In genomic region chr9:97501972-97502221, GRCh38 we compare ENCODE assay signal across 8 cellular contexts. TPM values are rescaled to one million over a fixed set of nuclear protein-coding genes. Genes with fewer than 3 reads are reported as not detected.
DNase-seq lines count a peak whose midpoint lies in the region; ATAC-seq and TF ChIP-seq lines count a peak whose summit lies in the region.

No MANE protein-coding gene starts in this region.

- H3K36me3 ChIP-seq in RWPE2 (ENCODE audit: low read depth), result no peaks in the 10 kb centered on the region
- no peaks in the 10 kb centered on the region for H3K36me3 ChIP-seq in hepatocyte (replicated peaks; ENCODE audit: insufficient read depth, low read depth)

- no peaks in the 10 kb centered on the region for H4K20me1 ChIP-seq in hepatocyte (ENCODE audit: insufficient read depth, poor library complexity, severe bottlenecking)

- no peaks in the 10 kb centered on the region for H3K4me1 ChIP-seq in RWPE2 (ENCODE audit: insufficient read depth, poor library complexity, severe bottlenecking)
- peaks cover 12% of the 10 kb centered on the region for H3K4me1 ChIP-seq in hepatocyte (ENCODE audit: insufficient read depth)

- H3K4me3 ChIP-seq in RWPE2 (ENCODE audit: severe bottlenecking) (peak overlapping the region; percentile 34), hepatocyte (peak overlapping the region; percentile 42)

- no peak overlapping the region for H3K27ac Mint-ChIP-seq in stimulated activated effector memory CD8-positive, alpha-beta T cell treated with anti-CD3 and anti-CD28 coated beads, Interleukin-12 subunit alpha, Interleukin-12 subunit beta, amount 100 ng/mL, for 72 hours

- DNase-seq in D341Med (ENCODE audit: low spot score), result peak; percentile 63
- no peak for DNase-seq in RWPE2 (ENCODE audit: low spot score)
- DNase-seq in hepatocyte (ENCODE audit: low spot score), result no peak
- no peak for DNase-seq in stimulated activated effector memory CD8-positive, alpha-beta T cell treated with anti-CD3 and anti-CD28 coated beads, Interleukin-12 subunit alpha, Interleukin-12 subunit beta, amount 100 ng/mL, for 72 hours (ENCODE audit: low spot score in 2 of 2)
- no peak for DNase-seq in NAMALWA (ENCODE audit: low spot score)

- H3K36me3 Mint-ChIP-seq in stimulated activated effector memory CD8-positive, alpha-beta T cell treated with anti-CD3 and anti-CD28 coated beads, Interleukin-12 subunit alpha, Interleukin-12 subunit beta, amount 100 ng/mL, for 72 hours, result no peaks in the 10 kb centered on the region

- H3K79me2 ChIP-seq in hepatocyte, result no peaks in the 10 kb centered on the region

- peak overlapping the region; percentile 70 for H3K4me3 Mint-ChIP-seq in stimulated activated effector memory CD8-positive, alpha-beta T cell treated with anti-CD3 and anti-CD28 coated beads, Interleukin-12 subunit alpha, Interleukin-12 subunit beta, amount 100 ng/mL, for 72 hours

- TF ChIP-seq CTCF in RWPE2 (IDR thresholded peaks at IDR 0.05; ENCODE audit: poor library complexity, severe bottlenecking), result no peak
- TF ChIP-seq CTCF in hepatocyte (IDR thresholded peaks at IDR 0.05; ENCODE audit: poor library complexity), result no peak

- H3K27me3 ChIP-seq in RWPE2 (ENCODE audit: insufficient read depth, poor library complexity, severe bottlenecking) (peaks cover 70% of the 10 kb centered on the region), hepatocyte (peaks cover 73% of the 10 kb centered on the region)

- peaks cover 24% of the 10 kb centered on the region for H3K4me1 Mint-ChIP-seq in stimulated activated effector memory CD8-positive, alpha-beta T cell treated with anti-CD3 and anti-CD28 coated beads, Interleukin-12 subunit alpha, Interleukin-12 subunit beta, amount 100 ng/mL, for 72 hours

- H3K9me3 ChIP-seq in RWPE2 (ENCODE audit: severe bottlenecking) (no peaks in the 10 kb centered on the region), hepatocyte (ENCODE audit: low read depth) (no peaks in the 10 kb centered on the region)

- H3K27ac ChIP-seq in RWPE2 (ENCODE audit: poor library complexity, severe bottlenecking) (no peak overlapping the region), hepatocyte (no peak overlapping the region)

- no peaks in the 10 kb centered on the region for H3K9me2 ChIP-seq in hepatocyte (replicated peaks; ENCODE audit: insufficient read depth)

- peak; percentile 23 for ATAC-seq in GM21825 (IDR thresholded peaks at IDR 0.05; ENCODE audit: unreplicated experiment)
- peak; percentile 22; the same call in 2 of the 3 replicates for ATAC-seq in RWPE2 (ENCODE audit: low read depth)
- ATAC-seq in stimulated activated effector memory CD8-positive, alpha-beta T cell treated with anti-CD3 and anti-CD28 coated beads, Interleukin-12 subunit alpha, Interleukin-12 subunit beta, amount 100 ng/mL, for 72 hours, result peak; percentile 48
- no peak for ATAC-seq in HG02763 (IDR thresholded peaks at IDR 0.05; ENCODE audit: unreplicated experiment)
- ATAC-seq in HG02970 (IDR thresholded peaks at IDR 0.05; ENCODE audit: low FRiP score, unreplicated experiment), result no peak

- peak overlapping the region; percentile 100 for H3K4me2 ChIP-seq in hepatocyte

- 1% methylated on average over 30 of the region's 30 CpGs for WGBS in hepatocyte (ENCODE audit: low lambda C conversion rate, missing lambda C conversion rate)

- H2AFZ ChIP-seq in hepatocyte, result peak overlapping the region; percentile 60

- no peaks in the 10 kb centered on the region for H3K9me3 Mint-ChIP-seq in stimulated activated effector memory CD8-positive, alpha-beta T cell treated with anti-CD3 and anti-CD28 coated beads, Interleukin-12 subunit alpha, Interleukin-12 subunit beta, amount 100 ng/mL, for 72 hours

RNA-seq across cellular contexts. Expression of gene TMOD1, which starts 0.4 kb away (rescaled TPM):
- total RNA-seq in hepatocyte, result 0.32 and 0.47 TPM in 2 replicates
- 0.47 and 3.5 TPM in 2 replicates for polyA plus RNA-seq in hepatocyte

Comparison
In these comparisons a context has a peak if more than half of its experiments do, and no peak if none do; other contexts are left out.
1. ATAC-seq: peak in GM21825 (single experiment), RWPE2 (single experiment) and stimulated activated effector memory CD8-positive, alpha-beta T cell treated with anti-CD3 and anti-CD28 coated beads, Interleukin-12 subunit alpha, Interleukin-12 subunit beta, amount 100 ng/mL, for 72 hours (single experiment); none in HG02763 (single experiment) and HG02970 (single experiment).